Comparison of ENCODE assay signal across 8 cellular contexts in the genomic region with DNA sequence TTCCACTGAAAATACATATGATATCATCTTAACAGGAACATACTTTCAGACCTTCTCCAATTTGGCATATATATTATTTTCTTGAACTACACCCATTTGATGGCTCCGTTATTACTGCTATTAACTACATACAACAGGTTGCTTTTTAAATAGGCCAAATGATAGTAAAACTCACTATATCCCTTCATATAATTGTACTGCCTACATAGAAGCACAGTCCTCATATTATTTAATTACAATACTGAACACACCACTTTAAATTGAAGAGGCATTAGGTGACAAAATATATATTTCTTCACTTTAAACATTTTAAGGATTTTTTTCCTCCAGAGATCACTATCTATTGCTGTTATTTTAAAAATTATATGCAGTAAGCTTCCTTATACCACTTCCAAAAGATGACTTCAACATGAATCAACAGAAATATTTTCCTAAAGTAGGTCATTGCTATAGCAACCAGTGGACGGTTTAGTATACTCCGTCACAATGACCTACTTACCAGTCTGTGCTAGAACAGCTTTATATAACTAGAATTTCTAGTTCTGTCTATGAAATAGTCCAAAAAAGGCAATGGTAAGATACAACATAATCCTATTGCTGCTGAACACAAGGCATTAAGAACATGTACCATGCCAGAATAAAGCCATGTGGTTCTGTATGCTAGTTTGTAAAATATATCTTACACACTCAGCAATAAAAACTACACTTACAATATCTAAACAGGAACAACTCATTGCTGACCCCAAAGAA. TPM values are rescaled to one million over a fixed set of nuclear protein-coding genes. Genes with fewer than 3 reads are reported as not detected.
DNase-seq lines count a peak whose midpoint lies in the region; ATAC-seq and TF ChIP-seq lines count a peak whose summit lies in the region.

No MANE protein-coding gene starts in this region.

- peak overlapping the region; percentile 44 for H3K4me2 ChIP-seq in SK-N-SH

- H4K20me1 ChIP-seq in SK-N-SH (ENCODE audit: insufficient read depth) = peaks cover 20% of the 10 kb centered on the region; the same call in 1 of the 2 replicates

- no peaks in the 10 kb centered on the region for H3K27me3 Mint-ChIP-seq in activated naive CD4-positive, alpha-beta T cell treated with anti-CD3 and anti-CD28 coated beads, Interleukin-2, amount 50 U/mL, for 24 hours
- H3K27me3 Mint-ChIP-seq in naive thymus-derived CD8-positive, alpha-beta T cell = no peaks in the 10 kb centered on the region

- POLR2A ChIA-PET in SK-N-SH (lab: Yijun Ruan, JAX) = no interaction called here
- POLR2A ChIA-PET in naive thymus-derived CD8-positive, alpha-beta T cell (lab: Charles Lee) = no interaction called here

- H3K27ac Mint-ChIP-seq in activated naive CD4-positive, alpha-beta T cell treated with anti-CD3 and anti-CD28 coated beads, Interleukin-2, amount 50 U/mL, for 24 hours = peak overlapping the region; percentile 30
- peak overlapping the region; percentile 21 to 86 (median 64) for H3K27ac Mint-ChIP-seq in naive thymus-derived CD8-positive, alpha-beta T cell

- H3K4me3 Mint-ChIP-seq in activated naive CD4-positive, alpha-beta T cell treated with anti-CD3 and anti-CD28 coated beads, Interleukin-2, amount 50 U/mL, for 24 hours = no peak overlapping the region
- H3K4me3 Mint-ChIP-seq in naive thymus-derived CD8-positive, alpha-beta T cell = peak overlapping the region in 2 of 10 donors; percentile 23 to 46

- TF ChIP-seq RAD21 in SK-N-SH (IDR thresholded peaks at IDR 0.05; ENCODE audit: low read length) = no peak

- no peak for DNase-seq in activated naive CD4-positive, alpha-beta T cell (lab: John Stamatoyannopoulos, UW)
- DNase-seq in SK-N-SH (peak; percentile 52), epithelial cell of prostate (ENCODE audit: low read depth, low spot score) (peak; percentile 90)
- peak in 4 of 10 donors; percentile 11 to 52 (median 32) for DNase-seq in naive thymus-derived CD8-positive, alpha-beta T cell

- no peak overlapping the region; a peak in 1 of 4 replicates for H3K4me3 ChIP-seq in SK-N-SH (ENCODE audit: low read depth in 2 of 2, low read length in 1 of 2)

- peak overlapping the region; percentile 43; the same call in 1 of the 2 replicates for H3K9ac ChIP-seq in SK-N-SH

- no peaks in the 10 kb centered on the region for H3K9me3 ChIP-seq in SK-N-SH

- no peaks in the 10 kb centered on the region for H3K9me2 ChIP-seq in SK-N-SH

- TF ChIP-seq CTCF in SK-N-SH (IDR thresholded peaks at IDR 0.05) = no peak

- 3% methylated on average over 3 of the region's 3 CpGs for WGBS in SK-N-SH (ENCODE audit: low lambda C conversion rate)

- H3K27ac ChIP-seq in SK-N-SH (ENCODE audit: low read depth in 2 of 2, low read length in 1 of 2) = peak overlapping the region; percentile 68 to 82
- peak overlapping the region; percentile 39 for H3K27ac ChIP-seq in epithelial cell of prostate

- H2AFZ ChIP-seq in SK-N-SH (ENCODE audit: low read depth) = no peak overlapping the region

- peaks cover 48% of the 10 kb centered on the region for H3K4me1 Mint-ChIP-seq in activated naive CD4-positive, alpha-beta T cell treated with anti-CD3 and anti-CD28 coated beads, Interleukin-2, amount 50 U/mL, for 24 hours
- H3K4me1 Mint-ChIP-seq in naive thymus-derived CD8-positive, alpha-beta T cell = peaks cover 9 to 59% (median 25%) of the 10 kb centered on the region in 4 donors

- no peaks in the 10 kb centered on the region for H3K9me3 Mint-ChIP-seq in activated naive CD4-positive, alpha-beta T cell treated with anti-CD3 and anti-CD28 coated beads, Interleukin-2, amount 50 U/mL, for 24 hours
- no peaks in the 10 kb centered on the region for H3K9me3 Mint-ChIP-seq in naive thymus-derived CD8-positive, alpha-beta T cell

- no peaks in the 10 kb centered on the region for H3K36me3 ChIP-seq in SK-N-SH (replicated peaks in 1 of 2; ENCODE audit: control insufficient read depth in 1 of 2, insufficient read depth in 2 of 2, low read length in 1 of 2)

- H3K27me3 ChIP-seq in SK-N-SH (ENCODE audit: insufficient read depth) = no peaks in the 10 kb centered on the region

- CTCF ChIA-PET in SK-N-SH (lab: Yijun Ruan, JAX) = no interaction called here

- peaks cover 0 to 7% of the 10 kb centered on the region in 2 experiments; a peak in 3 of 4 replicates for H3K4me1 ChIP-seq in SK-N-SH (ENCODE audit: control insufficient read depth in 1 of 2, insufficient read depth in 2 of 2, low read depth in 1 of 2, low read length in 1 of 2)

- H3K79me2 ChIP-seq in SK-N-SH (ENCODE audit: insufficient read depth) = peaks cover 31% of the 10 kb centered on the region

- no peak for TF ChIP-seq EP300 in SK-N-SH (IDR thresholded peaks at IDR 0.05; ENCODE audit: borderline replicate concordance in 1 of 2, low read depth in 1 of 2, low read length in 1 of 2)

- peaks cover 3% of the 10 kb centered on the region for H3K36me3 Mint-ChIP-seq in activated naive CD4-positive, alpha-beta T cell treated with anti-CD3 and anti-CD28 coated beads, Interleukin-2, amount 50 U/mL, for 24 hours
- H3K36me3 Mint-ChIP-seq in naive thymus-derived CD8-positive, alpha-beta T cell = no peaks in the 10 kb centered on the region

- peaks cover 17% of the 10 kb centered on the region for H3F3A ChIP-seq in SK-N-SH (replicated peaks; ENCODE audit: insufficient read depth)

- ATAC-seq in naive thymus-derived CD8-positive, alpha-beta T cell = peak; percentile 80 to 91
- ATAC-seq in GM19395 (IDR thresholded peaks at IDR 0.05; ENCODE audit: unreplicated experiment) (no peak), HG03097 (IDR thresholded peaks at IDR 0.05; ENCODE audit: low FRiP score, unreplicated experiment) (no peak), HG02938 (IDR thresholded peaks at IDR 0.05; ENCODE audit: unreplicated experiment) (no peak)

TF ChIP-seq in SK-N-SH, 30 proteins besides CTCF, POLR2A, EP300 and RAD21 (continues in another document):
- TF ChIP-seq FOSL2 (IDR thresholded peaks at IDR 0.05; ENCODE audit: borderline replicate concordance, low read depth) = peak; percentile 66; the same call in 1 of the 2 replicates
- TF ChIP-seq TEAD4 (IDR thresholded peaks at IDR 0.05; ENCODE audit: borderline replicate concordance, insufficient read depth) = 0 out of 2 replicates have a peak, but pooled peaks have one; percentile 27
- TF ChIP-seq RXRA (IDR thresholded peaks at IDR 0.05; ENCODE audit: borderline replicate concordance, low read depth) = 0 out of 2 replicates have a peak, but pooled peaks have one; percentile 34
- TF ChIP-seq, protein P1, sequence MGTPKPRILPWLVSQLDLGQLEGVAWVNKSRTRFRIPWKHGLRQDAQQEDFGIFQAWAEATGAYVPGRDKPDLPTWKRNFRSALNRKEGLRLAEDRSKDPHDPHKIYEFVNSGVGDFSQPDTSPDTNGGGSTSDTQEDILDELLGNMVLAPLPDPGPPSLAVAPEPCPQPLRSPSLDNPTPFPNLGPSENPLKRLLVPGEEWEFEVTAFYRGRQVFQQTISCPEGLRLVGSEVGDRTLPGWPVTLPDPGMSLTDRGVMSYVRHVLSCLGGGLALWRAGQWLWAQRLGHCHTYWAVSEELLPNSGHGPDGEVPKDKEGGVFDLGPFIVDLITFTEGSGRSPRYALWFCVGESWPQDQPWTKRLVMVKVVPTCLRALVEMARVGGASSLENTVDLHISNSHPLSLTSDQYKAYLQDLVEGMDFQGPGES (IDR thresholded peaks at IDR 0.05; ENCODE audit: low read depth, low read length) = no peak
- TF ChIP-seq FOXJ3 (CRISPR knock-in tag; IDR thresholded peaks at IDR 0.05) = no peak
- TF ChIP-seq, protein P2, sequence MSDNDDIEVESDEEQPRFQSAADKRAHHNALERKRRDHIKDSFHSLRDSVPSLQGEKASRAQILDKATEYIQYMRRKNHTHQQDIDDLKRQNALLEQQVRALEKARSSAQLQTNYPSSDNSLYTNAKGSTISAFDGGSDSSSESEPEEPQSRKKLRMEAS (IDR thresholded peaks at IDR 0.05; ENCODE audit: low read depth) = no peak
- TF ChIP-seq, protein P3, sequence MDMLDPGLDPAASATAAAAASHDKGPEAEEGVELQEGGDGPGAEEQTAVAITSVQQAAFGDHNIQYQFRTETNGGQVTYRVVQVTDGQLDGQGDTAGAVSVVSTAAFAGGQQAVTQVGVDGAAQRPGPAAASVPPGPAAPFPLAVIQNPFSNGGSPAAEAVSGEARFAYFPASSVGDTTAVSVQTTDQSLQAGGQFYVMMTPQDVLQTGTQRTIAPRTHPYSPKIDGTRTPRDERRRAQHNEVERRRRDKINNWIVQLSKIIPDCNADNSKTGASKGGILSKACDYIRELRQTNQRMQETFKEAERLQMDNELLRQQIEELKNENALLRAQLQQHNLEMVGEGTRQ (IDR thresholded peaks at IDR 0.05; ENCODE audit: borderline replicate concordance, low read depth, low read length) = no peak
- no peak for TF ChIP-seq RCOR1 (IDR thresholded peaks at IDR 0.05; ENCODE audit: low read length)
- no peak for TF ChIP-seq GABPA (IDR thresholded peaks at IDR 0.05; ENCODE audit: low read depth)
- no peak for TF ChIP-seq GATA2 (CRISPR knock-in tag; IDR thresholded peaks at IDR 0.05)
- TF ChIP-seq EZH2phosphoT487 (IDR thresholded peaks at IDR 0.05; ENCODE audit: borderline replicate concordance, low read depth) = no peak
- no peak for TF ChIP-seq ZBTB33 (IDR thresholded peaks at IDR 0.05; ENCODE audit: borderline replicate concordance, low read depth)
- no peak for TF ChIP-seq NRF1 (IDR thresholded peaks at IDR 0.05; ENCODE audit: low read depth, low read length)
- peak; percentile 45; the same call in 1 of the 2 replicates for TF ChIP-seq JUND (IDR thresholded peaks at IDR 0.05)

RNA-seq across cellular contexts. Expression of gene MTERF2, which starts 40.5 kb away (rescaled TPM):
- polyA plus RNA-seq in SK-N-SH (2012; rRNA removed) = 5.9 and 9.6 TPM in 2 replicates
- 4.9 and 6.4 TPM in 2 replicates for polyA plus RNA-seq in SK-N-SH (2012; cell fraction: cytosol; rRNA removed)
- 16.2 and 33.1 TPM in 2 replicates for polyA plus RNA-seq in SK-N-SH (2012; cell fraction: nucleus; rRNA removed)
- total RNA-seq in naive thymus-derived CD8-positive, alpha-beta T cell = 10 to 100 TPM; 13.1 to 14.3 TPM
- 1 to 10 TPM; 4.4 to 9.3 (median 8.5) TPM for polyA plus RNA-seq in naive thymus-derived CD8-positive, alpha-beta T cell

Comparison
In these comparisons a context has a peak if more than half of its experiments do, and no peak if none do; other contexts are left out.
1. DNase-seq: peak in SK-N-SH (single experiment) and epithelial cell of prostate (single experiment); none in activated naive CD4-positive, alpha-beta T cell (0 of 4).
2. ATAC-seq: peak in naive thymus-derived CD8-positive, alpha-beta T cell (2 of 2); none in GM19395 (single experiment), HG03097 (single experiment) and HG02938 (single experiment).